9 cellular contexts compared by ENCODE assay signal in genomic region chr1:224499204-224499603, GRCh38.
DNase-seq lines count a peak whose midpoint lies in the region; ATAC-seq and TF ChIP-seq lines count a peak whose summit lies in the region.
"Had no signal": no experiment of that assay in that cellular context is flagged by ENCODE, and none has a peak within 500 bp of the region (broad histone marks: within the 10 kb centered on the region; RNA-seq: fewer than 3 reads in every experiment).

No MANE protein-coding gene starts in this region.

- H3K4me1 ChIP-seq in BLaER1 treated with 17β-estradiol and CSF1 and Interleukin-3, amounts not matched to agents 10 nM and 100 nM = peaks cover 54 to 92% (median 80%) of the 10 kb centered on the region in 10 experiments
- H3K4me1 ChIP-seq in HUES48 (ENCODE audit: control insufficient read depth, insufficient read depth, low read length) (peaks cover 54% of the 10 kb centered on the region), left lung (peaks cover 30 to 47% of the 10 kb centered on the region in 2 donors)

- H3K27ac ChIP-seq in BLaER1 treated with 17β-estradiol and CSF1 and Interleukin-3, amounts not matched to agents 10 nM and 100 nM = peak overlapping the region; percentile 74 to 98 (median 87)
- H3K27ac ChIP-seq in HUES48 (ENCODE audit: low read depth, low read length) = peak overlapping the region; percentile 99
- H3K27ac ChIP-seq in angular gyrus (ENCODE audit: low read depth, low read length) = peak overlapping the region; percentile 12
- H3K27ac ChIP-seq in left lung = peak overlapping the region; percentile 49 to 87
- H3K27ac ChIP-seq in substantia nigra (ENCODE audit: low read depth, low read length, poor library complexity, severe bottlenecking) = no peak overlapping the region

- peak overlapping the region; percentile 77 to 96 (median 89); a peak in 21 of 22 replicates for H3K4me2 ChIP-seq in BLaER1 treated with 17β-estradiol and CSF1 and Interleukin-3, amounts not matched to agents 10 nM and 100 nM

- H4K20me1 ChIP-seq in BLaER1 treated with 17β-estradiol and CSF1 and Interleukin-3, amounts not matched to agents 10 nM and 100 nM = no peaks in the 10 kb centered on the region

- intact Hi-C loops in left lung (cut with DNase I) = no loop called here

- TF ChIP-seq CTCF in left lung (IDR thresholded peaks at IDR 0.05) = no peak

- ATAC-seq in left lung = no peak
- no peak for ATAC-seq in HG02610 (IDR thresholded peaks at IDR 0.05; ENCODE audit: unreplicated experiment)

- DNase-seq in left lung = no peak
- DNase-seq in substantia nigra (lab: John Stamatoyannopoulos, UW) = no peak
- DNase-seq in cerebellum (ENCODE audit: low spot score) = no peak
- DNase-seq in cerebellar nuclear complex (lab: John Stamatoyannopoulos, UW) = no peak
- DNase-seq: NCI-H2227 treated with DMSO at 0.1 percent for 48 hours had no signal

- no peaks in the 10 kb centered on the region for H3K27me3 ChIP-seq in BLaER1 treated with 17β-estradiol and CSF1 and Interleukin-3, amounts not matched to agents 10 nM and 100 nM
- H3K27me3 ChIP-seq in HUES48 (ENCODE audit: control insufficient read depth, insufficient read depth, low read length) = no peaks in the 10 kb centered on the region
- no peaks in the 10 kb centered on the region for H3K27me3 ChIP-seq in left lung

- H3K9me3 ChIP-seq in BLaER1 treated with 17β-estradiol and CSF1 and Interleukin-3, amounts not matched to agents 10 nM and 100 nM (replicated peaks in 1 of 11) = peaks cover 0 to 14% (median 12%) of the 10 kb centered on the region in 11 experiments; a peak in 18 of 22 replicates
- H3K9me3 ChIP-seq in HUES48 (ENCODE audit: control insufficient read depth, insufficient read depth, low read length) (0 out of 2 replicates have a peak, but pooled peaks cover 6% of the 10 kb centered on the region), left lung (no peaks in the 10 kb centered on the region)

- peak overlapping the region in 5 of 10 experiments; percentile 3 to 47 (median 33); a peak in 5 of 20 replicates for H3K4me3 ChIP-seq in BLaER1 treated with 17β-estradiol and CSF1 and Interleukin-3, amounts not matched to agents 10 nM and 100 nM
- H3K4me3 ChIP-seq in HUES48 (ENCODE audit: low read depth, low read length) = no peak overlapping the region; the same call in 1 of the 2 replicates
- H3K4me3 ChIP-seq in left lung = no peak overlapping the region

- H3K36me3 ChIP-seq in BLaER1 treated with 17β-estradiol and CSF1 and Interleukin-3, amounts not matched to agents 10 nM and 100 nM = 0 out of 22 replicates have a peak, but pooled peaks cover 0 to 7% (median 0%) of the 10 kb centered on the region in 11 experiments
- H3K36me3 ChIP-seq in HUES48 (ENCODE audit: control insufficient read depth, insufficient read depth, low read length) = no peaks in the 10 kb centered on the region
- H3K36me3 ChIP-seq in left lung = no peaks in the 10 kb centered on the region

- peak overlapping the region in 9 of 11 experiments; percentile 59 to 83 (median 75); a peak in 17 of 22 replicates for H3K9ac ChIP-seq in BLaER1 treated with 17β-estradiol and CSF1 and Interleukin-3, amounts not matched to agents 10 nM and 100 nM
- peak overlapping the region; percentile 53; the same call in 1 of the 2 replicates for H3K9ac ChIP-seq in HUES48 (ENCODE audit: low read depth, low read length)
